In genomic region chr16:51531271-51531670, GRCh38 we compare ENCODE assay signal across 28 cellular contexts.
"Had no signal": no experiment of that assay in that cellular context is flagged by ENCODE, and none has a peak within 500 bp of the region (broad histone marks: within the 10 kb centered on the region; RNA-seq: fewer than 3 reads in every experiment).

No MANE protein-coding gene starts in this region.

- ATAC-seq: Panc1 had no signal

- DNase-seq: Karpas-422, KBM-7, MM.1S, MV-4-11, NCI-H1092, NCI-H1105, NCI-H1417 treated with DMSO at 0.1 percent for 48 hours, NCI-H1436 treated with DMSO at 0.1 percent for 48 hours, NCI-H1694 treated with DMSO at 0.1 percent for 48 hours, NCI-H187 treated with DMSO at 0.1 percent for 48 hours, NCI-H2029, NCI-H2081, NCI-H2171 treated with DMSO at 0.1 percent for 48 hours, NCI-H2227 treated with DMSO at 0.1 percent for 48 hours, NCI-H345, NCI-H446, NCI-H510A treated with DMSO at 0.1 percent for 48 hours, NCI-H524 treated with DMSO at 0.1 percent for 48 hours, NCI-H526 treated with DMSO at 0.1 percent for 48 hours, NCI-H774, PC-9, Right ventricle myocardium superior, SHP77 treated with DMSO at 0.1 percent for 48 hours, SK-N-SH, SW 1271 had no signal

- H3K4me1 ChIP-seq: SJSA1 had no signal

- H3K27ac ChIP-seq: KMS-11, PC-9, SJSA1 had no signal

- H3K27me3 ChIP-seq: SJSA1 had no signal
